In genomic region chr18:77763530-77763929, GRCh38 we compare ENCODE assay signal across 26 cellular contexts.
"Had no signal": no experiment of that assay in that cellular context is flagged by ENCODE, and none has a peak within 500 bp of the region (broad histone marks: within the 10 kb centered on the region; RNA-seq: fewer than 3 reads in every experiment).

No MANE protein-coding gene starts in this region.

- H3K36me3 Mint-ChIP-seq: immature natural killer cell; naive thymus-derived CD8-positive, alpha-beta T cell; stimulated activated naive B cell treated with anti-CD40 and anti-IgM and Interleukin-4, amounts not matched to agents 10 μg/mL and 1 μg/mL and 100 μg/mL, for 72 hours had no signal

- ATAC-seq: left colon; left lung; lower lobe of right lung; naive thymus-derived CD8-positive, alpha-beta T cell; sciatic nerve; stimulated activated naive B cell treated with anti-CD40 and anti-IgM and Interleukin-4, amounts not matched to agents 10 μg/mL and 1 μg/mL and 100 μg/mL, for 72 hours; stimulated activated naive CD8-positive, alpha-beta T cell treated with anti-CD3 and anti-CD28 coated beads, Interleukin-15, Interleukin-2, amounts not matched to agents 100 U/mL and 50 U/mL, for 24 hours; upper lobe of right lung had no signal

- H3K4me3 Mint-ChIP-seq: immature natural killer cell; naive thymus-derived CD8-positive, alpha-beta T cell; stimulated activated naive B cell treated with anti-CD40 and anti-IgM and Interleukin-4, amounts not matched to agents 10 μg/mL and 1 μg/mL and 100 μg/mL, for 72 hours had no signal

- DNase-seq: hypothalamus; immature natural killer cell; kidney; left colon; left lung; lower lobe of right lung; mammary epithelial cell; mesenchymal stem cell; naive thymus-derived CD8-positive, alpha-beta T cell; ovary; stimulated activated CD4-positive, alpha-beta T cell treated with anti-CD3 and anti-CD28 coated beads, Interleukin-12 subunit alpha, Interleukin-12 subunit beta, amount 100 ng/mL, for 4 hours; stimulated activated CD4-positive, alpha-beta T cell treated with anti-CD3 and anti-CD28 coated beads, Interleukin-15, amount 100 ng/mL, for 24 hours; stimulated activated CD4-positive, alpha-beta T cell treated with anti-CD3 and anti-CD28 coated beads, Interleukin-2, amount 100 ng/mL, for 24 hours; stimulated activated CD4-positive, alpha-beta T cell treated with anti-CD3 and anti-CD28 coated beads, Interleukin-4, amount 100 ng/mL, for 1 hour; stimulated activated naive B cell treated with anti-CD40 and anti-IgM and Interleukin-4, amounts not matched to agents 10 μg/mL and 1 μg/mL and 100 μg/mL, for 72 hours; stimulated activated naive CD8-positive, alpha-beta T cell treated with anti-CD3 and anti-CD28 coated beads, Interleukin-15, Interleukin-2, amounts not matched to agents 100 U/mL and 50 U/mL, for 24 hours; stomach; testis; thyroid gland; trophoblast cell; upper lobe of right lung had no signal

- H3K4me1 Mint-ChIP-seq: immature natural killer cell had no signal

- H3K27ac ChIP-seq: left lung, lower lobe of right lung, ovary, right atrium auricular region, skin epidermis, stomach, testis, thyroid gland, upper lobe of right lung had no signal

- H3K27ac Mint-ChIP-seq: immature natural killer cell; naive thymus-derived CD8-positive, alpha-beta T cell; nephron; progenitor cell of endocrine pancreas; stimulated activated naive B cell treated with anti-CD40 and anti-IgM and Interleukin-4, amounts not matched to agents 10 μg/mL and 1 μg/mL and 100 μg/mL, for 72 hours had no signal

- H3K27me3 ChIP-seq: ovary, right atrium auricular region, testis, thyroid gland, upper lobe of right lung had no signal

- H3K9me3 ChIP-seq: left lung, lower lobe of right lung, ovary, right atrium auricular region, stomach, testis, thyroid gland, upper lobe of right lung had no signal

- H3K4me1 ChIP-seq: lower lobe of right lung, right atrium auricular region, stomach, testis, thyroid gland, upper lobe of right lung had no signal

- H3K4me3 ChIP-seq: left lung, lower lobe of right lung, ovary, right atrium auricular region, skin epidermis, stomach, testis, thyroid gland, upper lobe of right lung had no signal

- H3K9me3 Mint-ChIP-seq: naive thymus-derived CD8-positive, alpha-beta T cell; nephron; stimulated activated naive B cell treated with anti-CD40 and anti-IgM and Interleukin-4, amounts not matched to agents 10 μg/mL and 1 μg/mL and 100 μg/mL, for 72 hours had no signal

- H3K36me3 ChIP-seq: left lung, lower lobe of right lung, ovary, right atrium auricular region, stomach, thyroid gland, upper lobe of right lung had no signal
